Comparison of ENCODE assay signal across 1 cellular context in the genomic region with DNA sequence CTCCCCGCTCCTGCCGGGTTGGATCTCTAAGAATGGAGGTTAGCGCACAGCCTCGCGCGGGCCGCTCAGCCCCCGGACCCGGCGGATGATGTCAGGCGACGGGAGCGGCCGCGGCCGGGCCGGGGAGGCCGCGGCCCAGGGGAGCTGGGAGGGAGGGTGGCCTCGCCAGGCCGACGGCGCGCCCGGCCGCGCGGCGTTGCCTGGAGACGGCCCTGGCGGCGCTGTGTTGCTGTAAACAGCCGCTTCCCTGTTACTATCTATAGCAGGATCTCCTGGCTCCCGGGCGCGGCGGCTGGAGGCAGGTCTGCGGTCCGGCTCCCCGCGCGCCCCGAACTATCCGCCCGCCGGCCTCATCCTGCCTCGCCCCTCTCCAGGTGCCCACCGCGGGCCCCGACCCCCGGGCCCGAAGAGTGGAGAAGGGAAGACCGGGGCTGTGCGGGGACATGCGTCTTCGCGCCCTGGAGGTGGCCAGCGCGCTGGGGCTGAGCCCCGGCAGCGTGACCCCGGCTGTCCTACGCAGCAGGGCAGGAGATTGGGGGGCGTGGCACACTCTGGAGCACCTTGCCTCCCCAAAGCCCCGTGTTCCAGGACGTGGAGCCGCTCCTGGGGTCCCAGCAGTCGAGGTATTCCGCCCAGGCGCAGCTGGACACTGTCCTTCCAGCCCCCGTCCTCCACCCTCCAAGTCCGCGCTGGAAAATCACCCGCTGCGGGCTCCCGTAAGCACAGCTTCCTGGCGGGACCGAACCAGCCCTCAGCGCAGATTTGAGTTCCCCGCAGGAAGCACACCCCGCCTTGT.
TF ChIP-seq lines count a peak whose summit lies in the region.

No MANE protein-coding gene starts in this region.

TF ChIP-seq in HepG2, 621 proteins besides CTCF, POLR2A, EP300 and RAD21 (continued from another document and continues in another):
- TF ChIP-seq SRY (CRISPR knock-in tag; IDR thresholded peaks at IDR 0.05), result no peak; the same call in 1 of the 2 replicates
- TF ChIP-seq DBP (CRISPR knock-in tag; IDR thresholded peaks at IDR 0.05; ENCODE audit: not compliant biosample characterization), result no peak
- TF ChIP-seq ELF4 (CRISPR knock-in tag; IDR thresholded peaks at IDR 0.05; ENCODE audit: borderline replicate concordance), result no peak
- TF ChIP-seq, protein P1, sequence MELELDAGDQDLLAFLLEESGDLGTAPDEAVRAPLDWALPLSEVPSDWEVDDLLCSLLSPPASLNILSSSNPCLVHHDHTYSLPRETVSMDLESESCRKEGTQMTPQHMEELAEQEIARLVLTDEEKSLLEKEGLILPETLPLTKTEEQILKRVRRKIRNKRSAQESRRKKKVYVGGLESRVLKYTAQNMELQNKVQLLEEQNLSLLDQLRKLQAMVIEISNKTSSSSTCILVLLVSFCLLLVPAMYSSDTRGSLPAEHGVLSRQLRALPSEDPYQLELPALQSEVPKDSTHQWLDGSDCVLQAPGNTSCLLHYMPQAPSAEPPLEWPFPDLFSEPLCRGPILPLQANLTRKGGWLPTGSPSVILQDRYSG (CRISPR knock-in tag; IDR thresholded peaks at IDR 0.05), result peak; percentile 43; the same call in 1 of the 2 replicates
- TF ChIP-seq ZNF234 (CRISPR knock-in tag; conservative IDR thresholded peaks at IDR 0.05), result 0 out of 2 replicates have a peak, but pooled peaks have one; percentile 51
- no peak for TF ChIP-seq ETV5 (CRISPR knock-in tag; IDR thresholded peaks at IDR 0.05; ENCODE audit: borderline replicate concordance)
- TF ChIP-seq ZNF563 (CRISPR knock-in tag; IDR thresholded peaks at IDR 0.05), result peak; percentile 69; the same call in 1 of the 2 replicates
- TF ChIP-seq, protein P2, sequence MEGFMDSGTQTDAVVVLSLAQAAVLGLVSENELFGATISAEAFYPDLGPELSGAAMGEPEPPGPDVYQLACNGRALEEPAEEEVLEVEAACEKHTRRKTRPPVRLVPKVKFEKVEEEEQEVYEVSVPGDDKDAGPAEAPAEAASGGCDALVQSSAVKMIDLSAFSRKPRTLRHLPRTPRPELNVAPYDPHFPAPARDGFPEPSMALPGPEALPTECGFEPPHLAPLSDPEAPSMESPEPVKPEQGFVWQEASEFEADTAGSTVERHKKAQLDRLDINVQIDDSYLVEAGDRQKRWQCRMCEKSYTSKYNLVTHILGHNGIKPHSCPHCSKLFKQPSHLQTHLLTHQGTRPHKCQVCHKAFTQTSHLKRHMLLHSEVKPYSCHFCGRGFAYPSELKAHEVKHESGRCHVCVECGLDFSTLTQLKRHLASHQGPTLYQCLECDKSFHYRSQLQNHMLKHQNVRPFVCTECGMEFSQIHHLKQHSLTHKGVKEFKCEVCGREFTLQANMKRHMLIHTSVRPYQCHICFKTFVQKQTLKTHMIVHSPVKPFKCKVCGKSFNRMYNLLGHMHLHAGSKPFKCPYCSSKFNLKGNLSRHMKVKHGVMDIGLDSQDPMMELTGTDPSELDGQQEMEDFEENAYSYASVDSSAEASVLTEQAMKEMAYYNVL (CRISPR knock-in tag; IDR thresholded peaks at IDR 0.05; ENCODE audit: borderline replicate concordance), result no peak
- no peak for TF ChIP-seq CREBL2 (CRISPR knock-in tag; IDR thresholded peaks at IDR 0.05; ENCODE audit: borderline replicate concordance)
- TF ChIP-seq THAP11 (CRISPR knock-in tag; IDR thresholded peaks at IDR 0.05), result no peak
- TF ChIP-seq ZNF782 (CRISPR knock-in tag; IDR thresholded peaks at IDR 0.05; ENCODE audit: borderline replicate concordance), result no peak
- TF ChIP-seq SETDB1 (CRISPR knock-in tag; IDR thresholded peaks at IDR 0.05; ENCODE audit: borderline replicate concordance), result no peak
- TF ChIP-seq MED1 (CRISPR knock-in tag; IDR thresholded peaks at IDR 0.05), result peak; percentile 38; the same call in 1 of the 2 replicates
- TF ChIP-seq, protein P3, sequence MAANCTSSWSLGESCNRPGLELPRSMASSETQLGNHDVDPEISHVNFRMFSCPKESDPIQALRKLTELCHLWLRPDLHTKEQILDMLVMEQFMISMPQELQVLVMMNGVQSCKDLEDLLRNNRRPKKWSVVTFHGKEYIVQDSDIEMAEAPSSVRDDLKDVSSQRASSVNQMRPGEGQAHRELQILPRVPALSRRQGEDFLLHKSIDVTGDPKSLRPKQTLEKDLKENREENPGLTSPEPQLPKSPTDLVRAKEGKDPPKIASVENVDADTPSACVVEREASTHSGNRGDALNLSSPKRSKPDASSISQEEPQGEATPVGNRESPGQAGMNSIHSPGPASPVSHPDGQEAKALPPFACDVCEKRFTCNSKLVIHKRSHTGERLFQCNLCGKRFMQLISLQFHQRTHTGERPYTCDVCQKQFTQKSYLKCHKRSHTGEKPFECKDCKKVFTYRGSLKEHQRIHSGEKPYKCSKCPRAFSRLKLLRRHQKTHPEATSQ (CRISPR knock-in tag; IDR thresholded peaks at IDR 0.05; ENCODE audit: borderline replicate concordance), result no peak
- TF ChIP-seq ZNF609 (CRISPR knock-in tag; IDR thresholded peaks at IDR 0.05; ENCODE audit: borderline replicate concordance), result no peak
- no peak for TF ChIP-seq ZNF740 (CRISPR knock-in tag; IDR thresholded peaks at IDR 0.05)
- no peak for TF ChIP-seq ZNF749 (CRISPR knock-in tag; IDR thresholded peaks at IDR 0.05; ENCODE audit: borderline replicate concordance)
- no peak for TF ChIP-seq ZNF235 (CRISPR knock-in tag; IDR thresholded peaks at IDR 0.05; ENCODE audit: borderline replicate concordance)
- peak; percentile 43; the same call in 1 of the 2 replicates for TF ChIP-seq GFI1 (CRISPR knock-in tag; IDR thresholded peaks at IDR 0.05; ENCODE audit: borderline replicate concordance)
- no peak for TF ChIP-seq ZMYM3 (CRISPR knock-in tag; IDR thresholded peaks at IDR 0.05)
- peak; percentile 62; the same call in 1 of the 2 replicates for TF ChIP-seq ZNF142 (CRISPR knock-in tag; IDR thresholded peaks at IDR 0.05)
- TF ChIP-seq ZNF468 (CRISPR knock-in tag; IDR thresholded peaks at IDR 0.05), result no peak
- TF ChIP-seq JARID2 (CRISPR knock-in tag; IDR thresholded peaks at IDR 0.05; ENCODE audit: insufficient replicate concordance), result no peak
- TF ChIP-seq PRDM10 (CRISPR knock-in tag; IDR thresholded peaks at IDR 0.05; ENCODE audit: low read depth), result no peak
- TF ChIP-seq, protein P4, sequence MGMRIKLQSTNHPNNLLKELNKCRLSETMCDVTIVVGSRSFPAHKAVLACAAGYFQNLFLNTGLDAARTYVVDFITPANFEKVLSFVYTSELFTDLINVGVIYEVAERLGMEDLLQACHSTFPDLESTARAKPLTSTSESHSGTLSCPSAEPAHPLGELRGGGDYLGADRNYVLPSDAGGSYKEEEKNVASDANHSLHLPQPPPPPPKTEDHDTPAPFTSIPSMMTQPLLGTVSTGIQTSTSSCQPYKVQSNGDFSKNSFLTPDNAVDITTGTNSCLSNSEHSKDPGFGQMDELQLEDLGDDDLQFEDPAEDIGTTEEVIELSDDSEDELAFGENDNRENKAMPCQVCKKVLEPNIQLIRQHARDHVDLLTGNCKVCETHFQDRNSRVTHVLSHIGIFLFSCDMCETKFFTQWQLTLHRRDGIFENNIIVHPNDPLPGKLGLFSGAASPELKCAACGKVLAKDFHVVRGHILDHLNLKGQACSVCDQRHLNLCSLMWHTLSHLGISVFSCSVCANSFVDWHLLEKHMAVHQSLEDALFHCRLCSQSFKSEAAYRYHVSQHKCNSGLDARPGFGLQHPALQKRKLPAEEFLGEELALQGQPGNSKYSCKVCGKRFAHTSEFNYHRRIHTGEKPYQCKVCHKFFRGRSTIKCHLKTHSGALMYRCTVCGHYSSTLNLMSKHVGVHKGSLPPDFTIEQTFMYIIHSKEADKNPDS (CRISPR knock-in tag; IDR thresholded peaks at IDR 0.05), result no peak
